ENCODE assay signal across 8 cellular contexts in genomic region chr16:8963825-8964441, GRCh38. TPM values are rescaled to one million over a fixed set of nuclear protein-coding genes. Genes with fewer than 3 reads are reported as not detected.
DNase-seq lines count a peak whose midpoint lies in the region; ATAC-seq and TF ChIP-seq lines count a peak whose summit lies in the region.

Gene USP7 (minus strand): TSS chr16:8963906. CDS start chr16:8963285, 621 bp downstream.

- H3K9me3 Mint-ChIP-seq in activated T-helper 17 cell treated with anti-CD3 and anti-CD28 coated beads, Interleukin-2, amount 50 U/mL, for 72 hours, result no peaks in the 10 kb centered on the region
- H3K9me3 Mint-ChIP-seq in nephron, result no peaks in the 10 kb centered on the region
- H3K9me3 Mint-ChIP-seq in stimulated activated naive CD8-positive, alpha-beta T cell treated with anti-CD3 and anti-CD28 coated beads, Interleukin-15, Interleukin-2, amounts not matched to agents 100 ng/mL and 50 ng/mL, for 24 hours, result no peaks in the 10 kb centered on the region

- H3K9me3 ChIP-seq in DOHH2 (ENCODE audit: control insufficient read depth, insufficient read depth, low read length) (no peaks in the 10 kb centered on the region), GM23248 (ENCODE audit: low read depth) (no peaks in the 10 kb centered on the region), Karpas-422 (ENCODE audit: low read length) (no peaks in the 10 kb centered on the region)

- H3K27me3 ChIP-seq in DOHH2 (ENCODE audit: control insufficient read depth, low read length) (no peaks in the 10 kb centered on the region), GM23248 (replicated peaks; ENCODE audit: insufficient read depth) (no peaks in the 10 kb centered on the region), Karpas-422 (ENCODE audit: low read length) (0 out of 2 replicates have a peak, but pooled peaks cover 3% of the 10 kb centered on the region)

- in situ Hi-C loops in GM23248 (cut with MboI), result loop anchor here (10.0 kb wide), 1 partner anchor 61 kb away; no protein-coding TSS in a partner anchor

- H4K20me1 ChIP-seq in DOHH2 (ENCODE audit: control insufficient read depth, insufficient read depth, low read depth, low read length) (peaks cover 21% of the 10 kb centered on the region), GM23248 (ENCODE audit: insufficient read depth) (peaks cover 31% of the 10 kb centered on the region; the same call in 1 of the 2 replicates), Karpas-422 (ENCODE audit: insufficient read depth, low read depth, low read length) (peaks cover 39% of the 10 kb centered on the region)

- no peaks in the 10 kb centered on the region for H3K27me3 Mint-ChIP-seq in activated T-helper 17 cell treated with anti-CD3 and anti-CD28 coated beads, Interleukin-2, amount 50 U/mL, for 72 hours
- peaks cover 3% of the 10 kb centered on the region for H3K27me3 Mint-ChIP-seq in nephron (ENCODE audit: low read depth)
- H3K27me3 Mint-ChIP-seq in stimulated activated naive CD8-positive, alpha-beta T cell treated with anti-CD3 and anti-CD28 coated beads, Interleukin-15, Interleukin-2, amounts not matched to agents 100 ng/mL and 50 ng/mL, for 24 hours, result peaks cover 5% of the 10 kb centered on the region

- H2AFZ ChIP-seq in GM23248 (peak within 1 kb of the TSS; percentile 88), Karpas-422 (ENCODE audit: low read length) (peak within 1 kb of the TSS; percentile 65; the same call in 1 of the 2 replicates)

- DNase-seq in GM23248 (peak; percentile 98), Karpas-422 (peak; percentile 96), RWPE1 (ENCODE audit: low spot score) (peak; percentile 91), fibroblast of peridontal ligament (ENCODE audit: extremely low read depth) (peak; percentile 81)

- peaks cover 35% of the 10 kb centered on the region for H3K4me1 Mint-ChIP-seq in activated T-helper 17 cell treated with anti-CD3 and anti-CD28 coated beads, Interleukin-2, amount 50 U/mL, for 72 hours
- H3K4me1 Mint-ChIP-seq in nephron, result peaks cover 42% of the 10 kb centered on the region
- H3K4me1 Mint-ChIP-seq in stimulated activated naive CD8-positive, alpha-beta T cell treated with anti-CD3 and anti-CD28 coated beads, Interleukin-15, Interleukin-2, amounts not matched to agents 100 ng/mL and 50 ng/mL, for 24 hours (ENCODE audit: low read depth), result peaks cover 40% of the 10 kb centered on the region

- peak within 1 kb of the TSS; percentile 89 for H3K9ac ChIP-seq in GM23248
- H3K9ac ChIP-seq in Karpas-422 (ENCODE audit: low read length), result peak within 1 kb of the TSS; percentile 79

- peaks cover 37% of the 10 kb centered on the region for H3K4me1 ChIP-seq in DOHH2 (ENCODE audit: control insufficient read depth, low read length)
- peaks cover 32% of the 10 kb centered on the region for H3K4me1 ChIP-seq in GM23248 (ENCODE audit: insufficient read depth)
- peaks cover 43% of the 10 kb centered on the region for H3K4me1 ChIP-seq in Karpas-422 (ENCODE audit: low read length)

- H3K36me3 ChIP-seq in DOHH2 (ENCODE audit: control insufficient read depth, low read length) (peaks cover 19% of the 10 kb centered on the region), GM23248 (ENCODE audit: low read depth) (no peaks in the 10 kb centered on the region), Karpas-422 (ENCODE audit: insufficient read depth, low read length) (no peaks in the 10 kb centered on the region; the same call in 1 of the 2 replicates)

- TF ChIP-seq CTCF in DOHH2 (IDR thresholded peaks at IDR 0.05; ENCODE audit: low read depth, low read length, poor library complexity, severe bottlenecking) (no peak), RWPE1 (conservative IDR thresholded peaks at IDR 0.05; ENCODE audit: low read depth) (no peak), nephron (IDR thresholded peaks at IDR 0.05; ENCODE audit: unreplicated experiment in 3 of 3) (no peak)

- CTCF ChIA-PET in RWPE1 (lab: Yijun Ruan, JAX), result interaction anchor here (0.5 to 0.6 kb wide), 2 partner anchors 88 to 278 kb away, joined by 3 to 4 read pairs; no protein-coding TSS in a partner anchor

- H3K27ac ChIP-seq in DOHH2 (ENCODE audit: low read depth, low read length) (peak within 1 kb of the TSS; percentile 75), GM23248 (peak within 1 kb of the TSS; percentile 38), Karpas-422 (ENCODE audit: low read length) (no peak within 1 kb of the TSS), RWPE1 (peak within 1 kb of the TSS; percentile 75)

- POLR2A ChIA-PET in RWPE1 (lab: Yijun Ruan, JAX; ENCODE audit: low non-redundant PET), result no interaction called here

- peak; percentile 92 for ATAC-seq in activated T-helper 17 cell treated with anti-CD3 and anti-CD28 coated beads, Interleukin-2, amount 50 U/mL, for 72 hours (replicated peaks)

- H3K4me2 ChIP-seq in DOHH2 (ENCODE audit: low read length) (peak within 1 kb of the TSS; percentile 92), GM23248 (ENCODE audit: unreplicated experiment) (peak within 1 kb of the TSS; percentile 84), Karpas-422 (ENCODE audit: low read depth, low read length, poor library complexity, severe bottlenecking) (peak within 1 kb of the TSS; percentile 90)

- H3K36me3 Mint-ChIP-seq in activated T-helper 17 cell treated with anti-CD3 and anti-CD28 coated beads, Interleukin-2, amount 50 U/mL, for 72 hours (ENCODE audit: low read depth), result peaks cover 19% of the 10 kb centered on the region
- no peaks in the 10 kb centered on the region for H3K36me3 Mint-ChIP-seq in nephron (ENCODE audit: low read depth)
- peaks cover 11% of the 10 kb centered on the region for H3K36me3 Mint-ChIP-seq in stimulated activated naive CD8-positive, alpha-beta T cell treated with anti-CD3 and anti-CD28 coated beads, Interleukin-15, Interleukin-2, amounts not matched to agents 100 ng/mL and 50 ng/mL, for 24 hours (ENCODE audit: low read depth)

- no peak within 1 kb of the TSS for H3K27ac Mint-ChIP-seq in activated T-helper 17 cell treated with anti-CD3 and anti-CD28 coated beads, Interleukin-2, amount 50 U/mL, for 72 hours
- H3K27ac Mint-ChIP-seq in nephron, result peak within 1 kb of the TSS; percentile 55 to 90 (median 76)
- peak within 1 kb of the TSS; percentile 55 for H3K27ac Mint-ChIP-seq in stimulated activated naive CD8-positive, alpha-beta T cell treated with anti-CD3 and anti-CD28 coated beads, Interleukin-15, Interleukin-2, amounts not matched to agents 100 ng/mL and 50 ng/mL, for 24 hours

- H3F3A ChIP-seq in DOHH2 (ENCODE audit: control insufficient read depth, insufficient read depth) (peaks cover 21% of the 10 kb centered on the region), GM23248 (ENCODE audit: insufficient read depth) (peaks cover 19% of the 10 kb centered on the region)

- 0 to 1% methylated on average over 29 to 31 of the region's 78 CpGs for WGBS in GM23248 (ENCODE audit: low coverage in 1 of 2, low lambda C conversion rate in 2 of 2, missing lambda C conversion rate in 2 of 2), 2 experiments

- H3K9me2 ChIP-seq in DOHH2 (replicated peaks; ENCODE audit: control insufficient read depth, low read length) (no peaks in the 10 kb centered on the region), GM23248 (ENCODE audit: insufficient read depth) (no peaks in the 10 kb centered on the region), Karpas-422 (replicated peaks; ENCODE audit: insufficient read depth, low read length) (no peaks in the 10 kb centered on the region)

- peaks cover 46% of the 10 kb centered on the region for H3K79me2 ChIP-seq in DOHH2 (ENCODE audit: control insufficient read depth, low read length)
- peaks cover 41% of the 10 kb centered on the region for H3K79me2 ChIP-seq in GM23248 (ENCODE audit: insufficient read depth)
- peaks cover 37% of the 10 kb centered on the region for H3K79me2 ChIP-seq in Karpas-422 (ENCODE audit: low read length)

- peak within 1 kb of the TSS; percentile 99 for H3K4me3 Mint-ChIP-seq in activated T-helper 17 cell treated with anti-CD3 and anti-CD28 coated beads, Interleukin-2, amount 50 U/mL, for 72 hours
- H3K4me3 Mint-ChIP-seq in nephron, result peak within 1 kb of the TSS; percentile 90 to 98 (median 91)
- peak within 1 kb of the TSS; percentile 92 for H3K4me3 Mint-ChIP-seq in stimulated activated naive CD8-positive, alpha-beta T cell treated with anti-CD3 and anti-CD28 coated beads, Interleukin-15, Interleukin-2, amounts not matched to agents 100 ng/mL and 50 ng/mL, for 24 hours

- peak within 1 kb of the TSS; percentile 84 for H3K4me3 ChIP-seq in DOHH2 (ENCODE audit: low read length)
- peak within 1 kb of the TSS; percentile 95 for H3K4me3 ChIP-seq in GM23248
- H3K4me3 ChIP-seq in Karpas-422 (ENCODE audit: low read length), result peak within 1 kb of the TSS; percentile 93

RNA-seq across cellular contexts. Expression of gene USP7, which starts in this region (rescaled TPM):
- 28.3 and 30.6 TPM in 2 replicates for total RNA-seq in GM23248 (2014; rRNA removed; shearing (Covaris generic))
- polyA plus RNA-seq in GM23248 (2016; fragmentation: Nextera tagmentation; extraction: Ambion mirVana), result 13.2 and 13.3 TPM in 2 replicates
- total RNA-seq in Karpas-422 (2014; rRNA removed; shearing (Covaris generic); ENCODE audit: low replicate concordance), result 38.6 and 42.5 TPM in 2 replicates
- 100 to 1,000 TPM; 157 to 181 TPM for total RNA-seq in activated T-helper 17 cell treated with anti-CD3 and anti-CD28 coated beads, Interleukin-2, amount 50 U/mL, for 72 hours
